Comparison of ENCODE assay signal across 11 cellular contexts in genomic region chr1:67619080-67619479, GRCh38.
DNase-seq lines count a peak whose midpoint lies in the region; ATAC-seq, FAIRE-seq and TF ChIP-seq lines count a peak whose summit lies in the region.
"Had no signal": no experiment of that assay in that cellular context is flagged by ENCODE, and none has a peak within 500 bp of the region (broad histone marks: within the 10 kb centered on the region; RNA-seq: fewer than 3 reads in every experiment).

No MANE protein-coding gene starts in this region.

- TF ChIP-seq EP300 in stomach (IDR thresholded peaks at IDR 0.05) = no peak

- no peaks in the 10 kb centered on the region for H3K27me3 ChIP-seq in MG63
- no peaks in the 10 kb centered on the region for H3K27me3 ChIP-seq in stomach

- FAIRE-seq in kidney (lab: Jason Lieb, UNC) = no peak

- ATAC-seq in HG03135 (IDR thresholded peaks at IDR 0.05; ENCODE audit: unreplicated experiment) (no peak), HG03196 (IDR thresholded peaks at IDR 0.05; ENCODE audit: unreplicated experiment) (no peak)

- intact Hi-C loops in kidney (cut with DNase I) (no loop called here), stomach (cut with DNase I; ENCODE audit: low total_unique reads) (no loop called here)

- no peak for TF ChIP-seq CTCF in choroid plexus epithelial cell (conservative IDR thresholded peaks at IDR 0.05; ENCODE audit: low read depth, low read length)
- TF ChIP-seq CTCF in kidney (IDR thresholded peaks at IDR 0.05; ENCODE audit: borderline replicate concordance, extremely low read depth, insufficient read depth) = no peak
- no peak for TF ChIP-seq CTCF in stomach (IDR thresholded peaks at IDR 0.05)

- DNase-seq in MG63 (no peak), choroid plexus epithelial cell (ENCODE audit: low read depth) (peak; percentile 34), kidney (no peak), stomach (no peak), NCI-H345 treated with DMSO at 0.1 percent for 48 hours (lab: John Stamatoyannopoulos, UW; ENCODE audit: unreplicated experiment) (no peak)
- DNase-seq in activated effector memory CD4-positive, alpha-beta T cell treated with Interleukin-2 at 50 U/mL for 16 hours = no peak
- DNase-seq: activated CD4-positive, alpha-beta T cell treated with anti-CD3 and anti-CD28 coated beads, Interleukin-2, amount 10 ng/mL, durations not matched to agents 7 days and 5 days; NCI-H2029; T-helper 1 cell had no signal

- TF ChIP-seq POLR2A in stomach (IDR thresholded peaks at IDR 0.05) = no peak

- no peaks in the 10 kb centered on the region for H3K9me3 ChIP-seq in MG63
- H3K9me3 ChIP-seq in kidney (ENCODE audit: control insufficient read depth in 1 of 2, low read length in 2 of 2) = no peaks in the 10 kb centered on the region
- no peaks in the 10 kb centered on the region for H3K9me3 ChIP-seq in stomach

- H3K4me3 ChIP-seq in MG63 (peak overlapping the region; percentile 18; the same call in 1 of the 2 replicates), choroid plexus epithelial cell (ENCODE audit: low read depth, low read length) (no peak overlapping the region), kidney (ENCODE audit: low read length in 2 of 2) (no peak overlapping the region), stomach (peak overlapping the region in 1 of 4 donors; percentile 2)

- H3K27ac ChIP-seq in kidney (ENCODE audit: low read depth in 2 of 2, low read length in 2 of 2) = peak overlapping the region; percentile 15 to 86
- peak overlapping the region in 4 of 5 donors; percentile 27 to 85 (median 76) for H3K27ac ChIP-seq in stomach

- H3K36me3 ChIP-seq in MG63 (no peaks in the 10 kb centered on the region), kidney (ENCODE audit: control insufficient read depth in 1 of 2, insufficient read depth in 2 of 2, low read length in 2 of 2) (no peaks in the 10 kb centered on the region), stomach (no peaks in the 10 kb centered on the region)

- no peak overlapping the region for H3K9ac ChIP-seq in kidney (ENCODE audit: low read length in 2 of 2)

- WGBS in stomach, 5 donors = 40 to 47% (median 42%) methylated on average over 2 of the region's 2 CpGs

- H3K4me1 ChIP-seq in kidney (ENCODE audit: control insufficient read depth in 1 of 2, insufficient read depth in 1 of 2, low read depth in 1 of 2, low read length in 2 of 2) = peaks cover 4 to 6% of the 10 kb centered on the region in 2 donors
- H3K4me1 ChIP-seq in stomach = peaks cover 6 to 18% (median 11%) of the 10 kb centered on the region in 4 donors
